Comparison of ENCODE assay signal across 2 cellular contexts in the genomic region with DNA sequence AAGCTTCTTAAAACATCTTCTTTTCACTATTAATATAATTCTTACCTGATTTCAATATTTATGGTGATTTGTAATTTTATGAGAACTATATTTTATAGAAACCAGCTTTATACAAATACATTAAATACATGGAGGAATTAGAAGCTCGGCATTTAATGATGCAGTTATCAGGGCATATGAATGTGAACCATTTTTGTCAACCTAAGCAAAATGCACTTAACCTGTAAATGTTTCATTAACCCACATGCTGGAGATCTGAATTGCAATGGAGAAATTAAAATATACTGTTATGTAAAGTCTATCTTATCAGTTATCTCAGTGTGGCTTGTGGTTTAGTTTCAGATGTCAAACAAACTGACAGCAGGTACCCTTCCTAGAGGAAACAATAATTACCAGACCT.
TF ChIP-seq lines count a peak whose summit lies in the region.

No MANE protein-coding gene starts in this region.

TF ChIP-seq in HepG2, 621 proteins besides CTCF, POLR2A, EP300 and RAD21 (continued from another document):
- peak; percentile 82 to 90 for TF ChIP-seq MAFK (conservative IDR thresholded peaks at IDR 0.05 in 1 of 2, IDR thresholded peaks at IDR 0.05 in 1 of 2; ENCODE audit: low read length in 2 of 2)

TF ChIP-seq in K562, 482 proteins besides CTCF, POLR2A, EP300 and RAD21:
- TF ChIP-seq, protein P1, sequence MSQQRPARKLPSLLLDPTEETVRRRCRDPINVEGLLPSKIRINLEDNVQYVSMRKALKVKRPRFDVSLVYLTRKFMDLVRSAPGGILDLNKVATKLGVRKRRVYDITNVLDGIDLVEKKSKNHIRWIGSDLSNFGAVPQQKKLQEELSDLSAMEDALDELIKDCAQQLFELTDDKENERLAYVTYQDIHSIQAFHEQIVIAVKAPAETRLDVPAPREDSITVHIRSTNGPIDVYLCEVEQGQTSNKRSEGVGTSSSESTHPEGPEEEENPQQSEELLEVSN (IDR thresholded peaks at IDR 0.05; ENCODE audit: borderline replicate concordance in 1 of 2, extremely low read depth in 1 of 2, insufficient read depth in 1 of 2, insufficient read length in 1 of 2, low read depth in 1 of 2, low read length in 1 of 2, poor library complexity in 1 of 2, severe bottlenecking in 1 of 2) = no peak
- TF ChIP-seq ZNF311 (CRISPR knock-in tag; IDR thresholded peaks at IDR 0.05) (no peak), ZNF253 (CRISPR knock-in tag; conservative IDR thresholded peaks at IDR 0.05) (no peak), MAFK (IDR thresholded peaks at IDR 0.05; ENCODE audit: low read length) (peak; percentile 49; the same call in 1 of the 2 replicates), MAFF (IDR thresholded peaks at IDR 0.05; ENCODE audit: low read length) (peak; percentile 63), XRCC3 (IDR thresholded peaks at IDR 0.05) (no peak), NCOA2 (IDR thresholded peaks at IDR 0.05; ENCODE audit: partially characterized antibody in 2 of 2) (no peak), RBM39 (optimal IDR thresholded peaks at IDR 0.05; ENCODE audit: low read depth, low read length) (no peak), SMAD3 (CRISPR knock-in tag; conservative IDR thresholded peaks at IDR 0.05) (no peak), ZNF76 (CRISPR knock-in tag; IDR thresholded peaks at IDR 0.05; ENCODE audit: borderline replicate concordance) (no peak), MAFG (tag; conservative IDR thresholded peaks at IDR 0.05) (0 out of 2 replicates have a peak, but pooled peaks have one; percentile 11), NEUROD1 (IDR thresholded peaks at IDR 0.05; ENCODE audit: borderline replicate concordance, low read depth, low read length, partially characterized antibody) (no peak), ZNF316 (IDR thresholded peaks at IDR 0.05) (peak; percentile 36; the same call in 1 of the 2 replicates), C11orf30 (IDR thresholded peaks at IDR 0.05; ENCODE audit: low read depth) (no peak)
- TF ChIP-seq, protein P2, sequence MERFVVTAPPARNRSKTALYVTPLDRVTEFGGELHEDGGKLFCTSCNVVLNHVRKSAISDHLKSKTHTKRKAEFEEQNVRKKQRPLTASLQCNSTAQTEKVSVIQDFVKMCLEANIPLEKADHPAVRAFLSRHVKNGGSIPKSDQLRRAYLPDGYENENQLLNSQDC (CRISPR knock-in tag; IDR thresholded peaks at IDR 0.05) = no peak
